Comparison of ENCODE assay signal across 8 cellular contexts in the genomic region with DNA sequence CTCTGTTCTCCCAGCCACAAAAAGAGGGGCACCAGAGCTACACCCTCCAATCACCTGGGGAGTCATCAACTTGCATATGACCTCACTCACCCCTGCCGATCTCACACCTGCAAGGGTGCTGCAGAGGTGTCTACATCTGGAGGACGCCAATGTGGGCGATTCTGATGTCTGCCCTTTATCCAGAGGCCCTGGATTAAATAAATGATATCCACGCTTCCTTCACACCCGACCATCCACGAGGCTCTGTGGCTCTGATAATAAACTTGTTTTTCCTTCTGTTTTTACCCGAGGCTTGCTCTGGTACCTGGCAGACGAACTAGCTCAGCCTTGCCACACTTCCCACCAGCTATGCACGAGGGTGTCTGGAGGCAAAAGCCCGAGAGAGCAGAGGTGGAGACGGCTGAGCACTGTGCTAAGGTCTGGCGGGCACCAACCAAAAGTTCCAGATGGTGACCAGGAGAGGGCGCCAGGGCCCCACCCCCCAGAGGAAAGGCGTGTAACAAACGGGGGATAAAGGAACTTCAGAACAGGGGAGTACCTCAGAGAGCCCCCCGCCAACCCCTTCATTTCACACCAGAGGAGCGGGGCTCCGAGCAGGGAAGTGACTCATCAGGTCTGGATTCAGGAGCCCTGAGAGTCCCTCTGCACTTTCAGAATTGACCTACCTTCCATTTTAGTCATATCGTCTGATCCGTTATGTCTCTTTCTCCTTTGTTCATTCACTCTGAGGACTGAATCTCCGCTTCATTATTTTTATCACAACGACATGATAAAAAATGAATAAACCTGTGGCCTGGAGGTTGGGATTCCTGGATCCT. TPM values are rescaled to one million over a fixed set of nuclear protein-coding genes. Genes with fewer than 3 reads are reported as not detected.
DNase-seq lines count a peak whose midpoint lies in the region; ATAC-seq and TF ChIP-seq lines count a peak whose summit lies in the region.

No MANE protein-coding gene starts in this region.

- no peaks in the 10 kb centered on the region for H3K36me3 ChIP-seq in CD8-positive, alpha-beta T cell (ENCODE audit: insufficient read depth, low read length)
- no peaks in the 10 kb centered on the region for H3K36me3 ChIP-seq in iPS-20b (ENCODE audit: insufficient read depth, low read depth, low read length)

- intact Hi-C loops in CD8-positive, alpha-beta T cell (cut with DNase I, micrococcal nuclease), result loop anchor here in 1 of 2 experiments (1.0 kb wide), 2 partner anchors 66 to 70 kb away; no protein-coding TSS in a partner anchor

- no peaks in the 10 kb centered on the region for H3K9me3 ChIP-seq in CD8-positive, alpha-beta T cell (ENCODE audit: low read length)
- no peaks in the 10 kb centered on the region for H3K9me3 ChIP-seq in iPS-20b (ENCODE audit: insufficient read depth, low read depth, low read length)

- DNase-seq in CD8-positive, alpha-beta T cell, result peak; percentile 3 to 68 (median 35)
- DNase-seq in HuH-7 (ENCODE audit: low spot score) (peak; percentile 52), SKM-1 treated with dmso at 0.1 percent for 144 hours (lab: John Stamatoyannopoulos, UW; ENCODE audit: unreplicated experiment) (peak; percentile 50)
- DNase-seq in stimulated activated CD4-positive, alpha-beta T cell treated with anti-CD3 and anti-CD28 coated beads, Interleukin-2, amount 100 ng/mL, for 4 hours (ENCODE audit: low read depth), result peak; percentile 12

- H3K27me3 ChIP-seq in CD8-positive, alpha-beta T cell (ENCODE audit: insufficient read depth, low read length), result peaks cover 4% of the 10 kb centered on the region
- H3K27me3 ChIP-seq in iPS-20b (ENCODE audit: insufficient read depth, low read length), result no peaks in the 10 kb centered on the region

- H3K27me3 Mint-ChIP-seq in CD8-positive, alpha-beta T cell (ENCODE audit: low read depth), result peaks cover 31% of the 10 kb centered on the region

- H3K4me1 ChIP-seq in CD8-positive, alpha-beta T cell (ENCODE audit: insufficient read depth, low read length), result no peaks in the 10 kb centered on the region
- peaks cover 8% of the 10 kb centered on the region; the same call in 1 of the 2 replicates for H3K4me1 ChIP-seq in iPS-20b (ENCODE audit: insufficient read depth, low read length)

- H3K4me3 Mint-ChIP-seq in CD8-positive, alpha-beta T cell, result no peak overlapping the region

- POLR2A ChIA-PET in CD8-positive, alpha-beta T cell (lab: Charles Lee), result no interaction called here

- peak; percentile 75 for TF ChIP-seq CTCF in CD8-positive, alpha-beta T cell (IDR thresholded peaks at IDR 0.05)

- no peak overlapping the region for H3K27ac ChIP-seq in CD8-positive, alpha-beta T cell (ENCODE audit: low read depth, low read length)
- H3K27ac ChIP-seq in angular gyrus (ENCODE audit: low read depth, low read length) (peak overlapping the region; percentile 4), iPS-20b (ENCODE audit: low read length) (no peak overlapping the region)

- H3K27ac Mint-ChIP-seq in CD8-positive, alpha-beta T cell, result no peak overlapping the region

- CTCF ChIA-PET in CD8-positive, alpha-beta T cell (lab: Charles Lee), result interaction anchor here (0.6 to 9.4 kb wide), 11 partner anchors 14 to 95 kb away, joined by 3 to 136 read pairs (median 3); a partner anchor contains a TSS

- peak overlapping the region; percentile 33; the same call in 1 of the 2 replicates for H3K9ac ChIP-seq in iPS-20b (ENCODE audit: low read depth, low read length)

- peaks cover 3% of the 10 kb centered on the region for H3K4me1 Mint-ChIP-seq in CD8-positive, alpha-beta T cell (ENCODE audit: low read depth)

- no peaks in the 10 kb centered on the region for H3K36me3 Mint-ChIP-seq in CD8-positive, alpha-beta T cell

- H3K9me3 Mint-ChIP-seq in CD8-positive, alpha-beta T cell, result no peaks in the 10 kb centered on the region

- ATAC-seq in CD8-positive, alpha-beta T cell, result peak; percentile 56
- peak; percentile 88 for ATAC-seq in GM19372 (IDR thresholded peaks at IDR 0.05; ENCODE audit: low read depth, unreplicated experiment)
- ATAC-seq in HG03520 (IDR thresholded peaks at IDR 0.05; ENCODE audit: unreplicated experiment), result no peak

- H3K4me3 ChIP-seq in CD8-positive, alpha-beta T cell (ENCODE audit: low read depth, low read length), result no peak overlapping the region
- no peak overlapping the region for H3K4me3 ChIP-seq in iPS-20b (ENCODE audit: low read length)

RNA-seq across cellular contexts. Expression of a gene that starts 13.5 kb away (rescaled TPM):
- total RNA-seq in CD8-positive, alpha-beta T cell, result not detected
